2 cellular contexts compared by ENCODE assay signal in the genomic region with DNA sequence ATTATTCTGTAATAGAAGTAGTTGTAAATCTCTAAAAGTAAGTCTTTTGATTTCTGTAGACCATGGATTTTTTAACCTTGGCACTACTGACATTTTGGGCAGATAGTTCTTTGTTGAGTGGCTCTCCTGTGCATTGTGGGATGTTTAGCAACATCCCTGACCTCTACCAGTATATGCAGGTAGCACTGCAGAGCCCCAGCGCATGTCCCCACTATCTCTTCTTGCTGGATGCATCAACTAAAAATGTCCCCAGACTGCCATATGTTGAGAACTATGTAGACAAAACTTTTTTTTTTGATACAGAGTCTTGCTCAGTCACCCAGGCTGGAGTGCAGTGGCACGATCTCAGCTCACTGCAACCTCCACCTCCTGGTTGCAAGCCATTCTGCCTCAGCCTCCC.
TF ChIP-seq lines count a peak whose summit lies in the region.

No MANE protein-coding gene starts in this region.

TF ChIP-seq in GM23338, 12 proteins besides CTCF, POLR2A, EP300 and RAD21 (continued from another document):
- TF ChIP-seq, protein P1, sequence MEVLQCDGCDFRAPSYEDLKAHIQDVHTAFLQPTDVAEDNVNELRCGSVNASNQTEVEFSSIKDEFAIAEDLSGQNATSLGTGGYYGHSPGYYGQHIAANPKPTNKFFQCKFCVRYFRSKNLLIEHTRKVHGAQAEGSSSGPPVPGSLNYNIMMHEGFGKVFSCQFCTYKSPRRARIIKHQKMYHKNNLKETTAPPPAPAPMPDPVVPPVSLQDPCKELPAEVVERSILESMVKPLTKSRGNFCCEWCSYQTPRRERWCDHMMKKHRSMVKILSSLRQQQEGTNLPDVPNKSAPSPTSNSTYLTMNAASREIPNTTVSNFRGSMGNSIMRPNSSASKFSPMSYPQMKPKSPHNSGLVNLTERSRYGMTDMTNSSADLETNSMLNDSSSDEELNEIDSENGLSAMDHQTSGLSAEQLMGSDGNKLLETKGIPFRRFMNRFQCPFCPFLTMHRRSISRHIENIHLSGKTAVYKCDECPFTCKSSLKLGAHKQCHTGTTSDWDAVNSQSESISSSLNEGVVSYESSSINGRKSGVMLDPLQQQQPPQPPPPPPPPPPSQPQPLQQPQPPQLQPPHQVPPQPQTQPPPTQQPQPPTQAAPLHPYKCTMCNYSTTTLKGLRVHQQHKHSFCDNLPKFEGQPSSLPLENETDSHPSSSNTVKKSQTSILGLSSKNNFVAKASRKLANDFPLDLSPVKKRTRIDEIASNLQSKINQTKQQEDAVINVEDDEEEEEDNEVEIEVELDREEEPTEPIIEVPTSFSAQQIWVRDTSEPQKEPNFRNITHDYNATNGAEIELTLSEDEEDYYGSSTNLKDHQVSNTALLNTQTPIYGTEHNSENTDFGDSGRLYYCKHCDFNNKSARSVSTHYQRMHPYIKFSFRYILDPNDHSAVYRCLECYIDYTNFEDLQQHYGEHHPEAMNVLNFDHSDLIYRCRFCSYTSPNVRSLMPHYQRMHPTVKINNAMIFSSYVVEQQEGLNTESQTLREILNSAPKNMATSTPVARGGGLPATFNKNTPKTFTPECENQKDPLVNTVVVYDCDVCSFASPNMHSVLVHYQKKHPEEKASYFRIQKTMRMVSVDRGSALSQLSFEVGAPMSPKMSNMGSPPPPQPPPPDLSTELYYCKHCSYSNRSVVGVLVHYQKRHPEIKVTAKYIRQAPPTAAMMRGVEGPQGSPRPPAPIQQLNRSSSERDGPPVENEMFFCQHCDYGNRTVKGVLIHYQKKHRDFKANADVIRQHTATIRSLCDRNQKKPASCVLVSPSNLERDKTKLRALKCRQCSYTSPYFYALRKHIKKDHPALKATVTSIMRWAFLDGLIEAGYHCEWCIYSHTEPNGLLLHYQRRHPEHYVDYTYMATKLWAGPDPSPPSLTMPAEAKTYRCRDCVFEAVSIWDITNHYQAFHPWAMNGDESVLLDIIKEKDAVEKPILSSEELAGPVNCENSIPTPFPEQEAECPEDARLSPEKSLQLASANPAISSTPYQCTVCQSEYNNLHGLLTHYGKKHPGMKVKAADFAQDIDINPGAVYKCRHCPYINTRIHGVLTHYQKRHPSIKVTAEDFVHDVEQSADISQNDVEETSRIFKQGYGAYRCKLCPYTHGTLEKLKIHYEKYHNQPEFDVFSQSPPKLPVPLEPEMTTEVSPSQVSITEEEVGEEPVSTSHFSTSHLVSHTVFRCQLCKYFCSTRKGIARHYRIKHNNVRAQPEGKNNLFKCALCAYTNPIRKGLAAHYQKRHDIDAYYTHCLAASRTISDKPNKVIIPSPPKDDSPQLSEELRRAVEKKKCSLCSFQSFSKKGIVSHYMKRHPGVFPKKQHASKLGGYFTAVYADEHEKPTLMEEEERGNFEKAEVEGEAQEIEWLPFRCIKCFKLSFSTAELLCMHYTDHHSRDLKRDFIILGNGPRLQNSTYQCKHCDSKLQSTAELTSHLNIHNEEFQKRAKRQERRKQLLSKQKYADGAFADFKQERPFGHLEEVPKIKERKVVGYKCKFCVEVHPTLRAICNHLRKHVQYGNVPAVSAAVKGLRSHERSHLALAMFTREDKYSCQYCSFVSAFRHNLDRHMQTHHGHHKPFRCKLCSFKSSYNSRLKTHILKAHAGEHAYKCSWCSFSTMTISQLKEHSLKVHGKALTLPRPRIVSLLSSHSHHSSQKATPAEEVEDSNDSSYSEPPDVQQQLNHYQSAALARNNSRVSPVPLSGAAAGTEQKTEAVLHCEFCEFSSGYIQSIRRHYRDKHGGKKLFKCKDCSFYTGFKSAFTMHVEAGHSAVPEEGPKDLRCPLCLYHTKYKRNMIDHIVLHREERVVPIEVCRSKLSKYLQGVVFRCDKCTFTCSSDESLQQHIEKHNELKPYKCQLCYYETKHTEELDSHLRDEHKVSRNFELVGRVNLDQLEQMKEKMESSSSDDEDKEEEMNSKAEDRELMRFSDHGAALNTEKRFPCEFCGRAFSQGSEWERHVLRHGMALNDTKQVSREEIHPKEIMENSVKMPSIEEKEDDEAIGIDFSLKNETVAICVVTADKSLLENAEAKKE (CRISPR knock-in tag; IDR thresholded peaks at IDR 0.05) = no peak
- TF ChIP-seq EZH2phosphoT487 (IDR thresholded peaks at IDR 0.05; ENCODE audit: unreplicated experiment) (no peak), POLR2AphosphoS5 (IDR thresholded peaks at IDR 0.05; ENCODE audit: low read depth) (no peak), ZNF331 (CRISPR knock-in tag; IDR thresholded peaks at IDR 0.05; ENCODE audit: low read depth) (no peak), ZNF114 (CRISPR knock-in tag; IDR thresholded peaks at IDR 0.05) (no peak), CREB1 (CRISPR knock-in tag; IDR thresholded peaks at IDR 0.05; ENCODE audit: low read depth) (no peak), EZH2 (IDR thresholded peaks at IDR 0.05; ENCODE audit: low read depth, unreplicated experiment) (no peak)
- TF ChIP-seq, protein P2, sequence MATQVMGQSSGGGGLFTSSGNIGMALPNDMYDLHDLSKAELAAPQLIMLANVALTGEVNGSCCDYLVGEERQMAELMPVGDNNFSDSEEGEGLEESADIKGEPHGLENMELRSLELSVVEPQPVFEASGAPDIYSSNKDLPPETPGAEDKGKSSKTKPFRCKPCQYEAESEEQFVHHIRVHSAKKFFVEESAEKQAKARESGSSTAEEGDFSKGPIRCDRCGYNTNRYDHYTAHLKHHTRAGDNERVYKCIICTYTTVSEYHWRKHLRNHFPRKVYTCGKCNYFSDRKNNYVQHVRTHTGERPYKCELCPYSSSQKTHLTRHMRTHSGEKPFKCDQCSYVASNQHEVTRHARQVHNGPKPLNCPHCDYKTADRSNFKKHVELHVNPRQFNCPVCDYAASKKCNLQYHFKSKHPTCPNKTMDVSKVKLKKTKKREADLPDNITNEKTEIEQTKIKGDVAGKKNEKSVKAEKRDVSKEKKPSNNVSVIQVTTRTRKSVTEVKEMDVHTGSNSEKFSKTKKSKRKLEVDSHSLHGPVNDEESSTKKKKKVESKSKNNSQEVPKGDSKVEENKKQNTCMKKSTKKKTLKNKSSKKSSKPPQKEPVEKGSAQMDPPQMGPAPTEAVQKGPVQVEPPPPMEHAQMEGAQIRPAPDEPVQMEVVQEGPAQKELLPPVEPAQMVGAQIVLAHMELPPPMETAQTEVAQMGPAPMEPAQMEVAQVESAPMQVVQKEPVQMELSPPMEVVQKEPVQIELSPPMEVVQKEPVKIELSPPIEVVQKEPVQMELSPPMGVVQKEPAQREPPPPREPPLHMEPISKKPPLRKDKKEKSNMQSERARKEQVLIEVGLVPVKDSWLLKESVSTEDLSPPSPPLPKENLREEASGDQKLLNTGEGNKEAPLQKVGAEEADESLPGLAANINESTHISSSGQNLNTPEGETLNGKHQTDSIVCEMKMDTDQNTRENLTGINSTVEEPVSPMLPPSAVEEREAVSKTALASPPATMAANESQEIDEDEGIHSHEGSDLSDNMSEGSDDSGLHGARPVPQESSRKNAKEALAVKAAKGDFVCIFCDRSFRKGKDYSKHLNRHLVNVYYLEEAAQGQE (IDR thresholded peaks at IDR 0.05; ENCODE audit: unreplicated experiment) = no peak

TF ChIP-seq in WTC11, 78 proteins besides CTCF, POLR2A, EP300 and RAD21 (continued from another document):
- TF ChIP-seq, protein P3, sequence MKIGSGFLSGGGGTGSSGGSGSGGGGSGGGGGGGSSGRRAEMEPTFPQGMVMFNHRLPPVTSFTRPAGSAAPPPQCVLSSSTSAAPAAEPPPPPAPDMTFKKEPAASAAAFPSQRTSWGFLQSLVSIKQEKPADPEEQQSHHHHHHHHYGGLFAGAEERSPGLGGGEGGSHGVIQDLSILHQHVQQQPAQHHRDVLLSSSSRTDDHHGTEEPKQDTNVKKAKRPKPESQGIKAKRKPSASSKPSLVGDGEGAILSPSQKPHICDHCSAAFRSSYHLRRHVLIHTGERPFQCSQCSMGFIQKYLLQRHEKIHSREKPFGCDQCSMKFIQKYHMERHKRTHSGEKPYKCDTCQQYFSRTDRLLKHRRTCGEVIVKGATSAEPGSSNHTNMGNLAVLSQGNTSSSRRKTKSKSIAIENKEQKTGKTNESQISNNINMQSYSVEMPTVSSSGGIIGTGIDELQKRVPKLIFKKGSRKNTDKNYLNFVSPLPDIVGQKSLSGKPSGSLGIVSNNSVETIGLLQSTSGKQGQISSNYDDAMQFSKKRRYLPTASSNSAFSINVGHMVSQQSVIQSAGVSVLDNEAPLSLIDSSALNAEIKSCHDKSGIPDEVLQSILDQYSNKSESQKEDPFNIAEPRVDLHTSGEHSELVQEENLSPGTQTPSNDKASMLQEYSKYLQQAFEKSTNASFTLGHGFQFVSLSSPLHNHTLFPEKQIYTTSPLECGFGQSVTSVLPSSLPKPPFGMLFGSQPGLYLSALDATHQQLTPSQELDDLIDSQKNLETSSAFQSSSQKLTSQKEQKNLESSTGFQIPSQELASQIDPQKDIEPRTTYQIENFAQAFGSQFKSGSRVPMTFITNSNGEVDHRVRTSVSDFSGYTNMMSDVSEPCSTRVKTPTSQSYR (CRISPR knock-in tag; IDR thresholded peaks at IDR 0.05) = no peak
- TF ChIP-seq SMAD3 (CRISPR knock-in tag; IDR thresholded peaks at IDR 0.05; ENCODE audit: borderline replicate concordance) (no peak), CREB1 (CRISPR knock-in tag; IDR thresholded peaks at IDR 0.05) (no peak), EMX1 (CRISPR knock-in tag; IDR thresholded peaks at IDR 0.05) (no peak)
- TF ChIP-seq, protein P4, sequence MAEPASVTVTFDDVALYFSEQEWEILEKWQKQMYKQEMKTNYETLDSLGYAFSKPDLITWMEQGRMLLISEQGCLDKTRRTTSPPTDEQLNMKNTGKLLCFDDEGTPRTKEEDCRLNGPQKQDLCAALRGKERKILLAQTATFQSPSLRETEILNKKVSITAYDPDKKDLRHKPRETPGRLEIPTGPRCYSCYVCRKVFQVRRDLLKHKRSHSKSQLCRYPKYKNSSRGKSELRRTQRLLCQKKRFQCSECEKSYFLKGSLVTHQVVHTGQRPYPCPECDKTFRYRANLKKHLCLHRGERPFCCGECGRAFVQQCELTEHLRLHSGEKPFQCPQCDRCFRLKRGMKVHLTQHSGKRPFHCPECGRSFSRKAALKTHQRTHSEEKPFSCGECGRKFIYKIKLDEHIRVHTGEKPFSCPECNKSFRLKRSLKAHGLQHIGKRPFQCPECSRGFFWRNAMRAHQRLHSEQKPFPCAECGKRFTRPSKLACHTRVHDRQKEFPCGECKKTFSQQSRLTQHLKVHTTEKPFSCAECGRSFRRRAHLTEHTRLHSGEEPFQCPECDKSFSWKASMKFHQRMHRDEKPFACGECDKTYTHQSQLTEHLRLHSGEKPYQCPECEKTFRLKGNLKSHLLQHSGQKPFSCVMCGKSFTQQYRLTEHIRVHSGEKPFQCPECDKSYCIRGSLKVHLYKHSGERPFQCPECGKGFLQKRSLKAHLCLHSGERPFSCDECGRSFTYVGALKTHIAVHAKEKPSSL (CRISPR knock-in tag; conservative IDR thresholded peaks at IDR 0.05) = no peak
